Comparison of ENCODE assay signal across 14 cellular contexts in genomic region chr9:14924821-14925220, GRCh38. TPM values are rescaled to one million over a fixed set of nuclear protein-coding genes. Genes with fewer than 3 reads are reported as not detected.
A peak's percentile ranks its signal among the peaks of the same experiment; 100 is the strongest.
DNase-seq lines count a peak whose midpoint lies in the region; ATAC-seq and TF ChIP-seq lines count a peak whose summit lies in the region.
"Had no signal": no experiment of that assay in that cellular context is flagged by ENCODE, and none has a peak within 500 bp of the region (broad histone marks: within the 10 kb centered on the region; RNA-seq: fewer than 3 reads in every experiment).

No MANE protein-coding gene starts in this region.

- no peak for TF ChIP-seq POLR2A in NB4 (IDR thresholded peaks at IDR 0.05; ENCODE audit: extremely low read depth, insufficient read length)

- no peak overlapping the region for H3K4me3 ChIP-seq in NB4 (ENCODE audit: low read depth, low read length)
- peak overlapping the region; percentile 47 for H3K4me3 ChIP-seq in fibroblast of mammary gland (ENCODE audit: control insufficient read depth, low read depth, low read length)
- H3K4me3 ChIP-seq: colonic mucosa had no signal

- no peak for ATAC-seq in HG03045 (IDR thresholded peaks at IDR 0.05; ENCODE audit: unreplicated experiment)
- ATAC-seq: T-cell had no signal

- DNase-seq in AG08396 (ENCODE audit: low spot score) (peak; percentile 15), NB4 (ENCODE audit: low read depth) (peak; percentile 16), fibroblast of mammary gland (ENCODE audit: low read depth) (peak; percentile 87), osteocyte (ENCODE audit: extremely low spot score, unreplicated experiment) (no peak), SK-N-DZ (ENCODE audit: low spot score) (no peak)
- DNase-seq in activated naive CD4-positive, alpha-beta T cell treated with anti-CD3 and anti-CD28 coated beads, Interleukin-2, amount 50 U/mL, for 16 hours, result no peak
- DNase-seq in stimulated activated CD4-positive, alpha-beta T cell treated with anti-CD3 and anti-CD28 coated beads, Interleukin-4, amount 100 ng/mL, for 24 hours, result no peak
- DNase-seq: activated CD4-positive, alpha-beta T cell treated with anti-CD3 and anti-CD28 coated beads for 48 hours; activated effector memory CD4-positive, alpha-beta T cell treated with Interleukin-2 at 50 U/mL for 16 hours; BE2C; colonic mucosa; NCI-H2029 treated with DMSO at 0.1 percent for 48 hours; T-cell had no signal

- no peaks in the 10 kb centered on the region for H3K27me3 Mint-ChIP-seq in osteocyte (ENCODE audit: unreplicated experiment)
- H3K27me3 Mint-ChIP-seq: T-cell had no signal

- peaks cover 35% of the 10 kb centered on the region for H3K4me1 Mint-ChIP-seq in osteocyte (ENCODE audit: unreplicated experiment)
- H3K4me1 Mint-ChIP-seq: T-cell had no signal

- no peaks in the 10 kb centered on the region for H3K36me3 Mint-ChIP-seq in osteocyte (ENCODE audit: unreplicated experiment)
- H3K36me3 Mint-ChIP-seq: T-cell had no signal

- H3K4me3 Mint-ChIP-seq in osteocyte (ENCODE audit: unreplicated experiment), result peak overlapping the region; percentile 59
- H3K4me3 Mint-ChIP-seq: T-cell had no signal

- no peaks in the 10 kb centered on the region for H3K9me3 Mint-ChIP-seq in osteocyte (ENCODE audit: unreplicated experiment)
- H3K9me3 Mint-ChIP-seq: T-cell had no signal

- H3K27ac Mint-ChIP-seq in osteocyte (ENCODE audit: unreplicated experiment), result peak overlapping the region; percentile 65
- H3K27ac Mint-ChIP-seq: T-cell had no signal

- TF ChIP-seq CTCF in NB4 (IDR thresholded peaks at IDR 0.05; ENCODE audit: low read depth, low read length) (no peak), fibroblast of mammary gland (conservative IDR thresholded peaks at IDR 0.05; ENCODE audit: control insufficient read depth, insufficient read depth, low read depth, low read length) (no peak), osteocyte (IDR thresholded peaks at IDR 0.05) (no peak)

RNA-seq across cellular contexts. Expression of gene FREM1, which starts 14.6 kb away (rescaled TPM):
- 2.1 and 2.2 TPM in 2 replicates for total RNA-seq in osteocyte
- polyA plus RNA-seq in SK-N-DZ (2014; cell fraction: cytosol; rRNA removed), result 0.23 and 0.30 TPM in 2 replicates
- 0.35 and 0.97 TPM in 2 replicates for polyA plus RNA-seq in SK-N-DZ (2014; cell fraction: nucleus; rRNA removed)

Comparison
In these comparisons a context has a peak if more than half of its experiments do, and no peak if none do; other contexts are left out.
1. DNase-seq: peak in AG08396 (single experiment), NB4 (single experiment) and fibroblast of mammary gland (single experiment); none in osteocyte (single experiment), activated naive CD4-positive, alpha-beta T cell treated with anti-CD3 and anti-CD28 coated beads, Interleukin-2, amount 50 U/mL, for 16 hours (single experiment), SK-N-DZ (single experiment) and stimulated activated CD4-positive, alpha-beta T cell treated with anti-CD3 and anti-CD28 coated beads, Interleukin-4, amount 100 ng/mL, for 24 hours (single experiment).